ENCODE assay signal across 24 cellular contexts in the genomic region with DNA sequence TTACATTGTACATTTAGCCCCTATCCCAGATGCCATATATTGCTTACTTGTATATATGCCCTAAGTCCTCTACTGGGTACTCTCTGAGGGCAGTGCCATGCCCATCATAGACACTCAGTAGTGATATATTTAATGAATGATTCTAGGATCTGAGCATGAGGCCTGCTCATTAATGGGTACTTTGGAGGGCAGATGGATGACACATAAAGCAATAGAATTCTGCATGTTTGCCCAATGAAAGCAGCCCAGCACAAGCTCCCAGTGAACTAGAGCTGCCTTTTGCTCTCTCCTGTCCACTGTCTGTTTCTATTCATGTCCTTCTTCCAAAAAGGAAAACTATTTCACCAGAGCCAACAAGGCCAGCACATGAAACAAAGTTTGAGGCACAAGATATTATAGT.
A peak's percentile ranks its signal among the peaks of the same experiment; 100 is the strongest.
DNase-seq lines count a peak whose midpoint lies in the region; ATAC-seq and TF ChIP-seq lines count a peak whose summit lies in the region.
"Had no signal": no experiment of that assay in that cellular context is flagged by ENCODE, and none has a peak within 500 bp of the region (broad histone marks: within the 10 kb centered on the region; RNA-seq: fewer than 3 reads in every experiment).

No MANE protein-coding gene starts in this region.

- intact Hi-C loops in CD4-positive, alpha-beta T cell (cut with DNase I, micrococcal nuclease) = no loop called here
- intact Hi-C loops in activated T-helper 2 cell treated with anti-CD3 and anti-CD28 coated beads, Interferon-gamma antibody, Interleukin-2, Interleukin-4, amounts not matched to agents 10 μg/mL and 5 μg/mL and 100 μg/mL, durations not matched to agents 14 hours and 24 hours and 36 hours (cut with micrococcal nuclease) = no loop called here

- CTCF ChIA-PET in activated CD4-positive, alpha-beta T cell treated with anti-CD3 and anti-CD28 coated beads, Interleukin-2, amount 10 ng/mL, durations not matched to agents 7 days and 5 days (lab: Charles Lee) = interaction anchor here (1.1 to 1.8 kb wide), 5 partner anchors 11 to 42 kb away, joined by 3 to 4 read pairs (median 3); no protein-coding TSS in a partner anchor
- CTCF ChIA-PET in CD4-positive, alpha-beta T cell (lab: Charles Lee) = interaction anchor here (2.2 kb wide), 1 partner anchor 15 kb away, joined by 6 read pairs; no protein-coding TSS in a partner anchor

- H3K9me3 ChIP-seq in CD4-positive, alpha-beta T cell (ENCODE audit: control insufficient read depth, low read length) = no peaks in the 10 kb centered on the region
- H3K9me3 ChIP-seq: esophagus muscularis mucosa, gastrocnemius medialis had no signal

- H3K4me3 Mint-ChIP-seq in activated CD4-positive, alpha-beta T cell treated with anti-CD3 and anti-CD28 coated beads, Interleukin-2, amount 10 ng/mL, durations not matched to agents 7 days and 5 days = no peak overlapping the region
- H3K4me3 Mint-ChIP-seq in CD4-positive, alpha-beta T cell = peak overlapping the region; percentile 25
- no peak overlapping the region for H3K4me3 Mint-ChIP-seq in activated T-helper 2 cell treated with anti-CD3 and anti-CD28 coated beads, Interferon-gamma antibody, Interleukin-2, Interleukin-4, amounts not matched to agents 10 μg/mL and 5 μg/mL and 100 μg/mL, durations not matched to agents 14 hours and 24 hours and 36 hours (ENCODE audit: low read depth)
- H3K4me3 Mint-ChIP-seq in naive B cell = peak overlapping the region in 3 of 8 donors; percentile 6 to 58 (median 28)
- H3K4me3 Mint-ChIP-seq: type B pancreatic cell had no signal

- no peaks in the 10 kb centered on the region for H3K9me3 Mint-ChIP-seq in activated CD4-positive, alpha-beta T cell treated with anti-CD3 and anti-CD28 coated beads, Interleukin-2, amount 10 ng/mL, durations not matched to agents 7 days and 5 days
- no peaks in the 10 kb centered on the region for H3K9me3 Mint-ChIP-seq in CD4-positive, alpha-beta T cell
- no peaks in the 10 kb centered on the region for H3K9me3 Mint-ChIP-seq in activated T-helper 2 cell treated with anti-CD3 and anti-CD28 coated beads, Interferon-gamma antibody, Interleukin-2, Interleukin-4, amounts not matched to agents 10 μg/mL and 5 μg/mL and 100 μg/mL, durations not matched to agents 14 hours and 24 hours and 36 hours
- H3K9me3 Mint-ChIP-seq in naive B cell = peaks cover 0 to 15% (median 8%) of the 10 kb centered on the region in 7 donors
- H3K9me3 Mint-ChIP-seq: type B pancreatic cell had no signal

- H3K4me1 Mint-ChIP-seq in activated CD4-positive, alpha-beta T cell treated with anti-CD3 and anti-CD28 coated beads, Interleukin-2, amount 10 ng/mL, durations not matched to agents 7 days and 5 days = peaks cover 96% of the 10 kb centered on the region
- peaks cover 98% of the 10 kb centered on the region for H3K4me1 Mint-ChIP-seq in CD4-positive, alpha-beta T cell (ENCODE audit: low read depth)
- peaks cover 81% of the 10 kb centered on the region for H3K4me1 Mint-ChIP-seq in activated T-helper 2 cell treated with anti-CD3 and anti-CD28 coated beads, Interferon-gamma antibody, Interleukin-2, Interleukin-4, amounts not matched to agents 10 μg/mL and 5 μg/mL and 100 μg/mL, durations not matched to agents 14 hours and 24 hours and 36 hours (ENCODE audit: low read depth)
- peaks cover 68 to 92% (median 82%) of the 10 kb centered on the region in 3 donors for H3K4me1 Mint-ChIP-seq in naive B cell

- no peak for ATAC-seq in CD4-positive, alpha-beta T cell (ENCODE audit: poor library complexity)
- ATAC-seq in naive B cell (ENCODE audit: low read depth in 2 of 2) (no peak), GM21619 (IDR thresholded peaks at IDR 0.05; ENCODE audit: unreplicated experiment) (no peak)
- ATAC-seq: activated CD4-positive, CD25-positive, alpha-beta regulatory T cell treated with anti-CD3 and anti-CD28 coated beads, Interleukin-2, amount 50 U/mL, for 24 hours; gastrocnemius medialis had no signal

- TF ChIP-seq CTCF in CD4-positive, alpha-beta T cell (IDR thresholded peaks at IDR 0.05) = no peak

- H3K27me3 Mint-ChIP-seq in activated CD4-positive, alpha-beta T cell treated with anti-CD3 and anti-CD28 coated beads, Interleukin-2, amount 10 ng/mL, durations not matched to agents 7 days and 5 days = no peaks in the 10 kb centered on the region
- H3K27me3 Mint-ChIP-seq in CD4-positive, alpha-beta T cell = no peaks in the 10 kb centered on the region
- no peaks in the 10 kb centered on the region for H3K27me3 Mint-ChIP-seq in activated T-helper 2 cell treated with anti-CD3 and anti-CD28 coated beads, Interferon-gamma antibody, Interleukin-2, Interleukin-4, amounts not matched to agents 10 μg/mL and 5 μg/mL and 100 μg/mL, durations not matched to agents 14 hours and 24 hours and 36 hours (ENCODE audit: low read depth)
- no peaks in the 10 kb centered on the region for H3K27me3 Mint-ChIP-seq in naive B cell
- H3K27me3 Mint-ChIP-seq: type B pancreatic cell had no signal

- peaks cover 81% of the 10 kb centered on the region for H3K36me3 Mint-ChIP-seq in activated CD4-positive, alpha-beta T cell treated with anti-CD3 and anti-CD28 coated beads, Interleukin-2, amount 10 ng/mL, durations not matched to agents 7 days and 5 days (ENCODE audit: low read depth)
- peaks cover 82% of the 10 kb centered on the region for H3K36me3 Mint-ChIP-seq in CD4-positive, alpha-beta T cell (ENCODE audit: low read depth)
- H3K36me3 Mint-ChIP-seq in activated T-helper 2 cell treated with anti-CD3 and anti-CD28 coated beads, Interferon-gamma antibody, Interleukin-2, Interleukin-4, amounts not matched to agents 10 μg/mL and 5 μg/mL and 100 μg/mL, durations not matched to agents 14 hours and 24 hours and 36 hours (ENCODE audit: low read depth) = peaks cover 78% of the 10 kb centered on the region
- peaks cover 69 to 72% of the 10 kb centered on the region in 2 donors for H3K36me3 Mint-ChIP-seq in naive B cell

- POLR2A ChIA-PET in activated CD4-positive, alpha-beta T cell treated with anti-CD3 and anti-CD28 coated beads, Interleukin-2, amount 10 ng/mL, durations not matched to agents 7 days and 5 days (lab: Charles Lee) = no interaction called here
- POLR2A ChIA-PET in CD4-positive, alpha-beta T cell (lab: Charles Lee) = interaction anchor here (0.6 to 1.9 kb wide), 7 partner anchors 11 to 1312 kb away, joined by 3 to 9 read pairs (median 3); no protein-coding TSS in a partner anchor

- H3K27ac ChIP-seq in CD4-positive, alpha-beta T cell (ENCODE audit: low read depth, low read length) = no peak overlapping the region
- H3K27ac ChIP-seq: esophagus muscularis mucosa, gastrocnemius medialis, SK-N-MC had no signal

- no peaks in the 10 kb centered on the region for H3K27me3 ChIP-seq in CD4-positive, alpha-beta T cell (ENCODE audit: control insufficient read depth, insufficient read depth, low read length)
- H3K27me3 ChIP-seq: esophagus muscularis mucosa, gastrocnemius medialis had no signal

- DNase-seq in activated CD4-positive, alpha-beta T cell treated with anti-CD3 and anti-CD28 coated beads, Interleukin-2, amount 10 ng/mL, durations not matched to agents 7 days and 5 days = no peak
- DNase-seq in activated CD4-positive, alpha-beta T cell treated with anti-CD3 and anti-CD28 coated beads, Interleukin-2, amount 50 U/mL, for 48 hours = no peak
- DNase-seq in CD4-positive, alpha-beta T cell = no peak
- no peak for DNase-seq in activated T-helper 2 cell treated with anti-CD3 and anti-CD28 coated beads, Interferon-gamma antibody, Interleukin-2, Interleukin-4, amounts not matched to agents 10 μg/mL and 5 μg/mL and 100 μg/mL, durations not matched to agents 14 hours and 24 hours and 36 hours (ENCODE audit: low spot score)
- DNase-seq in naive B cell (no peak), nucleus accumbens (lab: John Stamatoyannopoulos, UW) (no peak), DMS79 treated with DMSO at 0.1 percent for 48 hours (lab: John Stamatoyannopoulos, UW) (no peak)
- DNase-seq: activated gamma-delta T cell treated with Interleukin-2 at 50 U/mL for 16 hours; Calu3; effector memory CD4-positive, alpha-beta T cell; gastrocnemius medialis; KG1; MV-4-11; NCI-H187; NCI-H69; retina; RPMI8226; stimulated activated CD4-positive, alpha-beta T cell treated with anti-CD3 and anti-CD28 coated beads, Interleukin-4, amount 100 ng/mL, for 4 hours; T-helper 9 cell had no signal

- H3K27ac Mint-ChIP-seq in activated CD4-positive, alpha-beta T cell treated with anti-CD3 and anti-CD28 coated beads, Interleukin-2, amount 10 ng/mL, durations not matched to agents 7 days and 5 days = peak overlapping the region; percentile 20
- peak overlapping the region; percentile 86 for H3K27ac Mint-ChIP-seq in CD4-positive, alpha-beta T cell
- peak overlapping the region; percentile 56 for H3K27ac Mint-ChIP-seq in activated T-helper 2 cell treated with anti-CD3 and anti-CD28 coated beads, Interferon-gamma antibody, Interleukin-2, Interleukin-4, amounts not matched to agents 10 μg/mL and 5 μg/mL and 100 μg/mL, durations not matched to agents 14 hours and 24 hours and 36 hours
- H3K27ac Mint-ChIP-seq in naive B cell = peak overlapping the region; percentile 87 to 96 (median 94)
- H3K27ac Mint-ChIP-seq: type B pancreatic cell had no signal

Comparison
In these comparisons a context has a peak if more than half of its experiments do, and no peak if none do; other contexts are left out.
1. H3K27ac Mint-ChIP-seq: peak in every context shown above with its lines; median percentile 94 in naive B cell; 86 in CD4-positive, alpha-beta T cell; 56 in activated T-helper 2 cell treated with anti-CD3 and anti-CD28 coated beads, Interferon-gamma antibody, Interleukin-2, Interleukin-4, amounts not matched to agents 10 μg/mL and 5 μg/mL and 100 μg/mL, durations not matched to agents 14 hours and 24 hours and 36 hours; 20 in activated CD4-positive, alpha-beta T cell treated with anti-CD3 and anti-CD28 coated beads, Interleukin-2, amount 10 ng/mL, durations not matched to agents 7 days and 5 days.